In genomic region chr20:51138576-51138975, GRCh38 we compare ENCODE assay signal across 24 cellular contexts.
"Had no signal": no experiment of that assay in that cellular context is flagged by ENCODE, and none has a peak within 500 bp of the region (broad histone marks: within the 10 kb centered on the region; RNA-seq: fewer than 3 reads in every experiment).

No MANE protein-coding gene starts in this region.

- H3K4me3 ChIP-seq: esophagus muscularis mucosa, gastroesophageal sphincter, heart left ventricle, hepatocyte, left lung, stomach, thyroid gland, upper lobe of right lung had no signal

- H3K36me3 Mint-ChIP-seq: naive thymus-derived CD8-positive, alpha-beta T cell; stimulated activated effector memory CD8-positive, alpha-beta T cell treated with anti-CD3 and anti-CD28 coated beads, Interleukin-12 subunit alpha, Interleukin-12 subunit beta, amount 100 ng/mL, for 72 hours had no signal

- H3K4me1 Mint-ChIP-seq: naive thymus-derived CD8-positive, alpha-beta T cell had no signal

- H3K4me3 Mint-ChIP-seq: dendritic cell treated with granulocyte-macrophage colony-stimulating factor and Interleukin-4, amounts not matched to agents 40 ng/mL and 50 ng/mL, for 4 days; naive thymus-derived CD8-positive, alpha-beta T cell; stimulated activated effector memory CD8-positive, alpha-beta T cell treated with anti-CD3 and anti-CD28 coated beads, Interleukin-12 subunit alpha, Interleukin-12 subunit beta, amount 100 ng/mL, for 72 hours had no signal

- H3K27ac Mint-ChIP-seq: dendritic cell treated with granulocyte-macrophage colony-stimulating factor and Interleukin-4, amounts not matched to agents 40 ng/mL and 50 ng/mL, for 4 days; naive thymus-derived CD8-positive, alpha-beta T cell; progenitor cell of endocrine pancreas; stimulated activated effector memory CD8-positive, alpha-beta T cell treated with anti-CD3 and anti-CD28 coated beads, Interleukin-12 subunit alpha, Interleukin-12 subunit beta, amount 100 ng/mL, for 72 hours had no signal

- H3K9me3 ChIP-seq: esophagus muscularis mucosa, gastroesophageal sphincter, heart left ventricle, left lung, stomach, thyroid gland, upper lobe of right lung had no signal

- H2AFZ ChIP-seq: hepatocyte, parathyroid adenoma had no signal

- H3K36me3 ChIP-seq: esophagus muscularis mucosa, gastroesophageal sphincter, heart left ventricle, left lung, stomach, thyroid gland, upper lobe of right lung had no signal

- H3K4me2 ChIP-seq: hepatocyte had no signal

- H3K79me2 ChIP-seq: hepatocyte, parathyroid adenoma had no signal

- H3K9me3 Mint-ChIP-seq: dendritic cell treated with granulocyte-macrophage colony-stimulating factor and Interleukin-4, amounts not matched to agents 40 ng/mL and 50 ng/mL, for 4 days; naive thymus-derived CD8-positive, alpha-beta T cell; stimulated activated effector memory CD8-positive, alpha-beta T cell treated with anti-CD3 and anti-CD28 coated beads, Interleukin-12 subunit alpha, Interleukin-12 subunit beta, amount 100 ng/mL, for 72 hours had no signal

- ATAC-seq: foreskin keratinocyte; gastroesophageal sphincter; heart left ventricle; left cardiac atrium; left lung; naive thymus-derived CD8-positive, alpha-beta T cell; sciatic nerve; stimulated activated effector memory CD8-positive, alpha-beta T cell treated with anti-CD3 and anti-CD28 coated beads, Interleukin-12 subunit alpha, Interleukin-12 subunit beta, amount 100 ng/mL, for 72 hours; upper lobe of right lung had no signal

- H3K27me3 Mint-ChIP-seq: progenitor cell of endocrine pancreas had no signal

- DNase-seq: central memory CD4-positive, alpha-beta T cell; effector memory CD4-positive, alpha-beta T cell; foreskin keratinocyte; heart left ventricle; left cardiac atrium; left lung; mesendoderm; naive thymus-derived CD8-positive, alpha-beta T cell; stimulated activated CD4-positive, alpha-beta T cell treated with anti-CD3 and anti-CD28 coated beads, Interleukin-2, amount 100 ng/mL, for 24 hours; stimulated activated CD4-positive, alpha-beta T cell treated with anti-CD3 and anti-CD28 coated beads, Interleukin-4, amount 100 ng/mL, for 24 hours; stimulated activated naive CD4-positive, alpha-beta T cell treated with Interleukin-2 at 50 U/mL for 16 hours; stomach; thyroid gland; upper lobe of right lung had no signal

- H3K9ac ChIP-seq: parathyroid adenoma had no signal

- H3K27ac ChIP-seq: esophagus muscularis mucosa, foreskin keratinocyte, gastroesophageal sphincter, heart left ventricle, hepatocyte, left lung, parathyroid adenoma, stomach, thyroid gland, upper lobe of right lung had no signal

- H3K27me3 ChIP-seq: foreskin keratinocyte, hepatocyte, left lung, thyroid gland, upper lobe of right lung had no signal

- FAIRE-seq: colon, endothelial cell of umbilical vein had no signal

- H3K4me1 ChIP-seq: esophagus muscularis mucosa, foreskin keratinocyte, gastroesophageal sphincter, heart left ventricle, left lung, parathyroid adenoma, stomach, thyroid gland, upper lobe of right lung had no signal
